ENCODE assay signal across 1 cellular context in the genomic region with DNA sequence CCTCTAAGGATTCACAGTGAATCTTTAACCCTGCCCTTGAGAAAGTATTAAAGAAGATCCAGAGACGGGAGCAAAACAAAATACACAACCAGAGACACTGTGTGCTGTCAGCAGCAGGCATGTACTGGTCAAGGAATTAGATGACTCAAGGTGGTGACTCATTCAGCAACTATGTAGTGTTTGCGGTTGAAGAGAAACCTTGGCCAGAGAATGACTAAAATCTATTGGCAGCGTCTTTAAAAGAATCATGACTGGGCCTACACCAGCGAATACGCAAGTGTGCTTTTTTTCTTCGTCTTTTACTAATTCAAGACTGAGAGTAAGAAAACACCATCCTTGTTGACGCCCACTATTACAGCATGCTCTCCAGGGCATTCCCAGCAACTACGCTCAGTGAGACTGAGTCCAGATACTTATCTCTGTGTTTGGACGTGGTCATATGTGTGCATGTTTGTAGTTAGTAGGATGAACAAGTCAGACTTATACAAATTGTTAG.
TF ChIP-seq lines count a peak whose summit lies in the region.

No MANE protein-coding gene starts in this region.

TF ChIP-seq in HCT116, 20 proteins besides CTCF, POLR2A, EP300 and RAD21 (continued from another document):
- TF ChIP-seq, protein P1, sequence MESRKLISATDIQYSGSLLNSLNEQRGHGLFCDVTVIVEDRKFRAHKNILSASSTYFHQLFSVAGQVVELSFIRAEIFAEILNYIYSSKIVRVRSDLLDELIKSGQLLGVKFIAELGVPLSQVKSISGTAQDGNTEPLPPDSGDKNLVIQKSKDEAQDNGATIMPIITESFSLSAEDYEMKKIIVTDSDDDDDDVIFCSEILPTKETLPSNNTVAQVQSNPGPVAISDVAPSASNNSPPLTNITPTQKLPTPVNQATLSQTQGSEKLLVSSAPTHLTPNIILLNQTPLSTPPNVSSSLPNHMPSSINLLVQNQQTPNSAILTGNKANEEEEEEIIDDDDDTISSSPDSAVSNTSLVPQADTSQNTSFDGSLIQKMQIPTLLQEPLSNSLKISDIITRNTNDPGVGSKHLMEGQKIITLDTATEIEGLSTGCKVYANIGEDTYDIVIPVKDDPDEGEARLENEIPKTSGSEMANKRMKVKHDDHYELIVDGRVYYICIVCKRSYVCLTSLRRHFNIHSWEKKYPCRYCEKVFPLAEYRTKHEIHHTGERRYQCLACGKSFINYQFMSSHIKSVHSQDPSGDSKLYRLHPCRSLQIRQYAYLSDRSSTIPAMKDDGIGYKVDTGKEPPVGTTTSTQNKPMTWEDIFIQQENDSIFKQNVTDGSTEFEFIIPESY (IDR thresholded peaks at IDR 0.05; ENCODE audit: extremely low read depth, insufficient replicate concordance, low read length): peak; percentile 30
- TF ChIP-seq, protein P2, sequence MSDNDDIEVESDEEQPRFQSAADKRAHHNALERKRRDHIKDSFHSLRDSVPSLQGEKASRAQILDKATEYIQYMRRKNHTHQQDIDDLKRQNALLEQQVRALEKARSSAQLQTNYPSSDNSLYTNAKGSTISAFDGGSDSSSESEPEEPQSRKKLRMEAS (IDR thresholded peaks at IDR 0.05): peak; percentile 92
- TF ChIP-seq ELF1 (IDR thresholded peaks at IDR 0.05; ENCODE audit: borderline replicate concordance, low read depth) (no peak), CEBPB (IDR thresholded peaks at IDR 0.05; ENCODE audit: low read depth) (peak; percentile 84), EZH2phosphoT487 (IDR thresholded peaks at IDR 0.05; ENCODE audit: borderline replicate concordance) (no peak), SP1 (IDR thresholded peaks at IDR 0.05; ENCODE audit: low read depth) (peak; percentile 94), ZNF274 (IDR thresholded peaks at IDR 0.05; ENCODE audit: low read depth, low read length) (no peak), SRF (IDR thresholded peaks at IDR 0.05; ENCODE audit: low read depth) (peak; percentile 85), FOSL1 (IDR thresholded peaks at IDR 0.05; ENCODE audit: low read depth) (peak; percentile 100), TCF7L2 (IDR thresholded peaks at IDR 0.05; ENCODE audit: borderline replicate concordance, extremely low read depth, insufficient read depth, insufficient read length) (peak; percentile 79), EGR1 (IDR thresholded peaks at IDR 0.05; ENCODE audit: low read depth) (no peak), EZH2 (IDR thresholded peaks at IDR 0.05) (no peak), SIN3A (IDR thresholded peaks at IDR 0.05; ENCODE audit: low read depth) (peak; percentile 96), YY1 (IDR thresholded peaks at IDR 0.05; ENCODE audit: extremely low read depth, insufficient replicate concordance, low read depth, low read length) (no peak), JUND (IDR thresholded peaks at IDR 0.05) (peak; percentile 100), CBX3 (IDR thresholded peaks at IDR 0.05; ENCODE audit: low read depth) (peak; percentile 91), POLR2AphosphoS5 (IDR thresholded peaks at IDR 0.05; ENCODE audit: low read depth, low read length) (peak; percentile 66), ZFX (IDR thresholded peaks at IDR 0.05) (no peak)
- TF ChIP-seq, protein P3, sequence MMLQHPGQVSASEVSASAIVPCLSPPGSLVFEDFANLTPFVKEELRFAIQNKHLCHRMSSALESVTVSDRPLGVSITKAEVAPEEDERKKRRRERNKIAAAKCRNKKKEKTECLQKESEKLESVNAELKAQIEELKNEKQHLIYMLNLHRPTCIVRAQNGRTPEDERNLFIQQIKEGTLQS (IDR thresholded peaks at IDR 0.05): peak; percentile 87
